15 cellular contexts compared by ENCODE assay signal in genomic region chr7:131723926-131724325, GRCh38.
DNase-seq lines count a peak whose midpoint lies in the region; ATAC-seq, FAIRE-seq and TF ChIP-seq lines count a peak whose summit lies in the region.
"Had no signal": no experiment of that assay in that cellular context is flagged by ENCODE, and none has a peak within 500 bp of the region (broad histone marks: within the 10 kb centered on the region; RNA-seq: fewer than 3 reads in every experiment).

No MANE protein-coding gene starts in this region.

- no peaks in the 10 kb centered on the region for H3K79me1 ChIP-seq in mesendoderm (ENCODE audit: low read length)

- no peak overlapping the region for H2BK120ac ChIP-seq in mesendoderm (ENCODE audit: low read depth, low read length)

- H2BK5ac ChIP-seq in mesendoderm (ENCODE audit: low read length) = no peak overlapping the region

- no peaks in the 10 kb centered on the region for H3K79me2 ChIP-seq in mesendoderm (ENCODE audit: control insufficient read depth, insufficient read depth, low read length)

- DNase-seq in ELF-1 (ENCODE audit: low read depth, low spot score) (peak; percentile 71), HT1080 (ENCODE audit: low read depth) (peak; percentile 26), dermis microvascular lymphatic vessel endothelial cell (ENCODE audit: low read depth in 2 of 2) (peak; percentile 16 to 21), mesendoderm (peak; percentile 55), GDM1 (lab: John Stamatoyannopoulos, UW) (no peak), NCI-H774 (lab: John Stamatoyannopoulos, UW) (no peak), GM12891 (ENCODE audit: insufficient read length, low spot score) (no peak)
- DNase-seq: activated CD4-positive, CD25-positive, alpha-beta regulatory T cell treated with anti-CD3 and anti-CD28 coated beads, Interleukin-2, amount 50 U/mL, for 72 hours; activated naive CD4-positive, alpha-beta T cell treated with anti-CD3 and anti-CD28 coated beads, Interleukin-2, amount 50 U/mL, for 16 hours; MM.1S; NCI-H187 treated with DMSO at 0.1 percent for 48 hours; NCI-H82 had no signal

- no peak for FAIRE-seq in GM12891 (lab: Jason Lieb, UNC)
- FAIRE-seq: GM12878 had no signal

- H3K4ac ChIP-seq in mesendoderm (ENCODE audit: low read depth, low read length) = no peak overlapping the region

- H3K9ac ChIP-seq in mesendoderm (ENCODE audit: low read length) = no peak overlapping the region

- no peak overlapping the region for H3K4me3 ChIP-seq in mesendoderm (ENCODE audit: low read length)
- H3K4me3 ChIP-seq: GM12878, prostate gland had no signal

- no peaks in the 10 kb centered on the region for H3K27me3 ChIP-seq in mesendoderm (ENCODE audit: insufficient read depth, low read length, poor library complexity)

- H3K36me3 ChIP-seq in mesendoderm (ENCODE audit: control insufficient read depth, insufficient read depth, low read length) = no peaks in the 10 kb centered on the region
- H3K36me3 ChIP-seq: prostate gland had no signal

- no peak overlapping the region for H3K23ac ChIP-seq in mesendoderm (ENCODE audit: low read length)

- no peaks in the 10 kb centered on the region for H3K4me1 ChIP-seq in mesendoderm (ENCODE audit: control insufficient read depth, low read depth, low read length)
- H3K4me1 ChIP-seq: prostate gland had no signal

- H3K4me2 ChIP-seq in mesendoderm (ENCODE audit: low read length) = no peak overlapping the region

- no peak overlapping the region for H3K18ac ChIP-seq in mesendoderm (ENCODE audit: low read length)

- H3K27ac ChIP-seq in mesendoderm (ENCODE audit: low read depth, low read length) = no peak overlapping the region
- H3K27ac ChIP-seq: prostate gland had no signal

- H3K56ac ChIP-seq in mesendoderm (ENCODE audit: low read length) = no peak overlapping the region

- H2AK5ac ChIP-seq in mesendoderm (ENCODE audit: low read length) = no peak overlapping the region

- no peak for TF ChIP-seq POLR2A in GM12891 (IDR thresholded peaks at IDR 0.05; ENCODE audit: low read depth, low read length)

- no peak overlapping the region for H4K8ac ChIP-seq in mesendoderm (ENCODE audit: low read depth, low read length)

- H4K5ac ChIP-seq in mesendoderm (ENCODE audit: low read length) = no peak overlapping the region

- no CpG with 5 or more reads among the region's 6 CpGs for WGBS in mesendoderm (ENCODE audit: extremely low coverage, insufficient coverage, low lambda C conversion rate)

- no peak overlapping the region for H2BK15ac ChIP-seq in mesendoderm (replicated peaks; ENCODE audit: low read depth)

- no peak for ATAC-seq in GM19452 (IDR thresholded peaks at IDR 0.05; ENCODE audit: unreplicated experiment)
- ATAC-seq: GM12878 had no signal

TF ChIP-seq in GM12891, 5 proteins besides CTCF, POLR2A, EP300 and RAD21:
- no peak for TF ChIP-seq POU2F2 (IDR thresholded peaks at IDR 0.05; ENCODE audit: low read depth, low read length)
- no peak for TF ChIP-seq SPI1 (IDR thresholded peaks at IDR 0.05; ENCODE audit: low read depth, low read length)
- TF ChIP-seq POLR2AphosphoS5 (IDR thresholded peaks at IDR 0.05; ENCODE audit: low read depth, low read length) = no peak
- no peak for TF ChIP-seq TAF1 (IDR thresholded peaks at IDR 0.05; ENCODE audit: low read depth, low read length)
- no peak for TF ChIP-seq PAX5 (IDR thresholded peaks at IDR 0.05; ENCODE audit: insufficient read depth, low read length, severe bottlenecking)

Comparison
In these comparisons a context has a peak if more than half of its experiments do, and no peak if none do; other contexts are left out.
1. DNase-seq: peak in ELF-1 (single experiment), HT1080 (single experiment), dermis microvascular lymphatic vessel endothelial cell (2 of 2) and mesendoderm (single experiment); none in GDM1 (single experiment), NCI-H774 (single experiment) and GM12891 (single experiment).